ENCODE assay signal across 8 cellular contexts in the genomic region with DNA sequence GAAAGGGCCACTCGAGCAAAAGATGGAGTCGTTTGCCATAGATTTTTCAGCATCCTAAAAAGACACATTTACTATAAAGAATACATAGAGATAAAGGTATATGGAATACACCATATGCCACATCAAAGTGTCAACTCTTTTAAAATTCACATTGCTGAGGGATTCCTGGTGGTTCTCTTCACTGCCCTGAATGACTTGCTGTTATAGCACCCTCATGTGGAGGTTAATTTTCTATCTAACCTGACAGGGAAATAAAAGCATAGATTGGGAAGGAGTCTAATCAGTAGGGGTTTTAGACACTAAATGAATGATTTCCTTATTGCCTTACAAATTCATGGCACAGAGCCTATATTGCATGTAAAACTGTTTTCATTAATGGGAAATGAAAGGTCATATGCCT. TPM values are rescaled to one million over a fixed set of nuclear protein-coding genes. Genes with fewer than 3 reads are reported as not detected.
A peak's percentile ranks its signal among the peaks of the same experiment; 100 is the strongest.
DNase-seq lines count a peak whose midpoint lies in the region; TF ChIP-seq lines count a peak whose summit lies in the region.

No MANE protein-coding gene starts in this region.

- TF ChIP-seq CTCF in brain microvascular endothelial cell (IDR thresholded peaks at IDR 0.05; ENCODE audit: low read depth, low read length, missing control alignments) (peak; percentile 23), parathyroid adenoma (IDR thresholded peaks at IDR 0.05) (peak; percentile 58)

- no peaks in the 10 kb centered on the region for H3K4me1 Mint-ChIP-seq in activated T-helper 1 cell treated with anti-CD3 and anti-CD28 coated beads, Interleukin-12 subunit alpha, Interleukin-12 subunit beta, Interleukin-2, Interleukin-4 antibody, amounts not matched to agents 30 ng/mL and 10 ng/mL and 1 ng/mL, durations not matched to agents 14 hours and 24 hours and 36 hours (ENCODE audit: low read depth)

- peaks cover 3% of the 10 kb centered on the region for H3K27me3 Mint-ChIP-seq in activated T-helper 1 cell treated with anti-CD3 and anti-CD28 coated beads, Interleukin-12 subunit alpha, Interleukin-12 subunit beta, Interleukin-2, Interleukin-4 antibody, amounts not matched to agents 30 ng/mL and 10 ng/mL and 1 ng/mL, durations not matched to agents 14 hours and 24 hours and 36 hours (ENCODE audit: insufficient read depth)

- peaks cover 8% of the 10 kb centered on the region for H3K79me2 ChIP-seq in parathyroid adenoma

- no peak overlapping the region for H3K27ac ChIP-seq in brain microvascular endothelial cell
- H3K27ac ChIP-seq in parathyroid adenoma, result peak overlapping the region; percentile 94

- H3K9ac ChIP-seq in parathyroid adenoma, result no peak overlapping the region

- H3K4me1 ChIP-seq in parathyroid adenoma, result peaks cover 77% of the 10 kb centered on the region

- H3K9me3 ChIP-seq in parathyroid adenoma (ENCODE audit: control insufficient read depth, low read length), result no peaks in the 10 kb centered on the region

- H3K4me3 ChIP-seq in brain microvascular endothelial cell (ENCODE audit: low read depth, low read length) (no peak overlapping the region), parathyroid adenoma (ENCODE audit: low read depth, low read length) (peak overlapping the region; percentile 3)

- H3K27ac Mint-ChIP-seq in activated T-helper 1 cell treated with anti-CD3 and anti-CD28 coated beads, Interleukin-12 subunit alpha, Interleukin-12 subunit beta, Interleukin-2, Interleukin-4 antibody, amounts not matched to agents 30 ng/mL and 10 ng/mL and 1 ng/mL, durations not matched to agents 14 hours and 24 hours and 36 hours, result no peak overlapping the region

- H3K4me3 Mint-ChIP-seq in activated T-helper 1 cell treated with anti-CD3 and anti-CD28 coated beads, Interleukin-12 subunit alpha, Interleukin-12 subunit beta, Interleukin-2, Interleukin-4 antibody, amounts not matched to agents 30 ng/mL and 10 ng/mL and 1 ng/mL, durations not matched to agents 14 hours and 24 hours and 36 hours, result no peak overlapping the region

- in situ Hi-C loops in brain microvascular endothelial cell (cut with HindIII; ENCODE audit: low pct_ligation_motif_present, low sequenced_read_pairs), result no loop called here

- H3K36me3 Mint-ChIP-seq in activated T-helper 1 cell treated with anti-CD3 and anti-CD28 coated beads, Interleukin-12 subunit alpha, Interleukin-12 subunit beta, Interleukin-2, Interleukin-4 antibody, amounts not matched to agents 30 ng/mL and 10 ng/mL and 1 ng/mL, durations not matched to agents 14 hours and 24 hours and 36 hours (ENCODE audit: low read depth), result peaks cover 2% of the 10 kb centered on the region

- peak overlapping the region; percentile 28 for H3K4me2 ChIP-seq in parathyroid adenoma (ENCODE audit: low read length)

- DNase-seq in NCI-H510A treated with DMSO at 0.1 percent for 48 hours (lab: John Stamatoyannopoulos, UW) (peak; percentile 23), NCI-H510A (lab: John Stamatoyannopoulos, UW) (no peak), NCI-H1417 treated with DMSO at 0.1 percent for 48 hours (lab: John Stamatoyannopoulos, UW) (peak; percentile 21), brain microvascular endothelial cell (no peak), cerebellum (ENCODE audit: low spot score) (no peak)
- no peak for DNase-seq in stimulated activated CD4-positive, alpha-beta T cell treated with anti-CD3 and anti-CD28 coated beads, Interleukin-12 subunit alpha, Interleukin-12 subunit beta, amount 100 ng/mL, for 4 hours
- no peak for DNase-seq in activated T-helper 1 cell treated with anti-CD3 and anti-CD28 coated beads, Interleukin-12 subunit alpha, Interleukin-12 subunit beta, Interleukin-2, Interleukin-4 antibody, amounts not matched to agents 30 ng/mL and 10 ng/mL and 1 ng/mL, durations not matched to agents 14 hours and 24 hours and 36 hours (ENCODE audit: low spot score)

- H3K27me3 ChIP-seq in brain microvascular endothelial cell (replicated peaks), result no peaks in the 10 kb centered on the region
- H3K27me3 ChIP-seq in parathyroid adenoma (ENCODE audit: control insufficient read depth, insufficient read depth, low read length), result no peaks in the 10 kb centered on the region

- H3K36me3 ChIP-seq in brain microvascular endothelial cell (replicated peaks) (no peaks in the 10 kb centered on the region), parathyroid adenoma (ENCODE audit: control insufficient read depth, insufficient read depth, low read length) (peaks cover 6% of the 10 kb centered on the region)

- H2AFZ ChIP-seq in parathyroid adenoma, result no peak overlapping the region

- no peaks in the 10 kb centered on the region for H3K9me3 Mint-ChIP-seq in activated T-helper 1 cell treated with anti-CD3 and anti-CD28 coated beads, Interleukin-12 subunit alpha, Interleukin-12 subunit beta, Interleukin-2, Interleukin-4 antibody, amounts not matched to agents 30 ng/mL and 10 ng/mL and 1 ng/mL, durations not matched to agents 14 hours and 24 hours and 36 hours

- intact Hi-C loops in activated T-helper 1 cell treated with anti-CD3 and anti-CD28 coated beads, Interleukin-12 subunit alpha, Interleukin-12 subunit beta, Interleukin-2, Interleukin-4 antibody, amounts not matched to agents 30 ng/mL and 10 ng/mL and 1 ng/mL, durations not matched to agents 14 hours and 24 hours and 36 hours (cut with micrococcal nuclease), result no loop called here

RNA-seq across cellular contexts. Expression of a gene that starts 25.9 kb away (rescaled TPM):
- total RNA-seq in cerebellum, result 6.9 TPM
- 1.3 and 1.7 TPM in 2 replicates for total RNA-seq in activated T-helper 1 cell treated with anti-CD3 and anti-CD28 coated beads, Interleukin-12 subunit alpha, Interleukin-12 subunit beta, Interleukin-2, Interleukin-4 antibody, amounts not matched to agents 30 ng/mL and 10 ng/mL and 1 ng/mL, durations not matched to agents 14 hours and 24 hours and 36 hours

Comparison
In these comparisons a context has a peak if more than half of its experiments do, and no peak if none do; other contexts are left out.
1. DNase-seq: peak in NCI-H510A treated with DMSO at 0.1 percent for 48 hours (single experiment) and NCI-H1417 treated with DMSO at 0.1 percent for 48 hours (single experiment); none in NCI-H510A (single experiment), brain microvascular endothelial cell (single experiment), cerebellum (single experiment), stimulated activated CD4-positive, alpha-beta T cell treated with anti-CD3 and anti-CD28 coated beads, Interleukin-12 subunit alpha, Interleukin-12 subunit beta, amount 100 ng/mL, for 4 hours (single experiment) and activated T-helper 1 cell treated with anti-CD3 and anti-CD28 coated beads, Interleukin-12 subunit alpha, Interleukin-12 subunit beta, Interleukin-2, Interleukin-4 antibody, amounts not matched to agents 30 ng/mL and 10 ng/mL and 1 ng/mL, durations not matched to agents 14 hours and 24 hours and 36 hours (single experiment).